In the genomic region with DNA sequence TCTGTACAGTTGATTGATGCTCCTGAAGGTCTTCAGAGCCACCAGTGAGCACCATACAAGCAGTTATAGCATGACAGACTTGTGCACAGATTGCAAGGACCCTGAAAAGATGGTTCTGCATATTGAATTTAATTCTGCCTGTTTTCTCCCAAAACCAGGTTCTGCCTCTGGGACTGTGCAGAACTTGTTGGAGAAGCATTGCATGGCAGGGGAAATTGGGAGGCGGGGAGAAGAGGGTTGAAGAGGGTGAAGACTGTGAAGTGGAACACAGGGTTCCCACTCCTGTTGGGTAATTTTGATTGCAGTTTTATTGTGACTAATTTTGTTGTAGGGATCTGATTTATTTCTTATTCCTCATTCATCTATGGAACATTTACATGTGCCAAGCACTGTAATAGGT, we compare ENCODE assay signal across 19 cellular contexts. TPM values are rescaled to one million over a fixed set of nuclear protein-coding genes. Genes with fewer than 3 reads are reported as not detected.
DNase-seq lines count a peak whose midpoint lies in the region; ATAC-seq and TF ChIP-seq lines count a peak whose summit lies in the region.
"Had no signal": no experiment of that assay in that cellular context is flagged by ENCODE, and none has a peak within 500 bp of the region (broad histone marks: within the 10 kb centered on the region; RNA-seq: fewer than 3 reads in every experiment).

No MANE protein-coding gene starts in this region.

- no peak for DNase-seq in activated naive CD4-positive, alpha-beta T cell treated with anti-CD3 and anti-CD28 coated beads, Interleukin-2, amount 10 ng/mL, durations not matched to agents 7 days and 5 days
- no peak for DNase-seq in activated naive CD4-positive, alpha-beta T cell treated with anti-CD3 and anti-CD28 coated beads, Interleukin-2, amount 50 U/mL, for 16 hours
- DNase-seq in activated CD4-positive, alpha-beta memory T cell treated with anti-CD3 and anti-CD28 coated beads for 36 hours: no peak
- no peak for DNase-seq in central memory CD8-positive, alpha-beta T cell (ENCODE audit: low spot score in 2 of 2)
- no peak for DNase-seq in stimulated activated naive CD8-positive, alpha-beta T cell treated with anti-CD3 and anti-CD28 coated beads, Interleukin-15, amount 100 ng/mL, for 72 hours
- no peak for DNase-seq in amygdala (lab: John Stamatoyannopoulos, UW)
- DNase-seq in HEK293T (ENCODE audit: extremely low spot score): no peak
- no peak for DNase-seq in Caco-2
- DNase-seq: DMS 273 treated with DMSO at 0.1 percent for 48 hours, GOT3, NCI-H1417 treated with DMSO at 0.1 percent for 48 hours, NCI-H2029 treated with DMSO at 0.1 percent for 48 hours, NCI-H510A, Peyer's patch had no signal

- BruUV-seq in Caco-2 (replicated peaks; lab: Mats Ljungman, UMichigan): no TSS peak

- H3K27me3 ChIP-seq in Caco-2 (replicated peaks; ENCODE audit: control insufficient read depth, insufficient read depth, low read length): no peaks in the 10 kb centered on the region
- H3K27me3 ChIP-seq: Peyer's patch had no signal

- H3K4me3 ChIP-seq in Caco-2 (ENCODE audit: low read depth, low read length): no peak overlapping the region
- H3K4me3 ChIP-seq: Peyer's patch had no signal

- CTCF ChIA-PET in activated naive CD4-positive, alpha-beta T cell treated with anti-CD3 and anti-CD28 coated beads, Interleukin-2, amount 10 ng/mL, durations not matched to agents 7 days and 5 days (lab: Charles Lee): interaction anchor here (1.5 kb wide), 1 partner anchor 10 kb away, joined by 6 read pairs; no protein-coding TSS in a partner anchor
- CTCF ChIA-PET in activated CD4-positive, alpha-beta memory T cell treated with anti-CD3 and anti-CD28 coated beads for 36 hours (lab: Charles Lee): interaction anchor here (0.5 to 1.4 kb wide), 3 partner anchors 10 to 286 kb away, joined by 4 to 6 read pairs (median 4); no protein-coding TSS in a partner anchor
- CTCF ChIA-PET in HEK293T (lab: Yijun Ruan, JAX): interaction anchor here (0.6 kb wide), 1 partner anchor 74 kb away, joined by 3 read pairs; no protein-coding TSS in a partner anchor
- CTCF ChIA-PET in Caco-2 (lab: Charles Lee): no interaction called here

- no peak for TF ChIP-seq CTCF in Caco-2 (IDR thresholded peaks at IDR 0.05; ENCODE audit: insufficient read depth in 1 of 2, low read depth in 1 of 2, low read length in 1 of 2, severe bottlenecking in 1 of 2, unreplicated experiment in 1 of 2)

- H3K9me3 ChIP-seq in Caco-2: no peaks in the 10 kb centered on the region

- POLR2A ChIA-PET in activated CD4-positive, alpha-beta memory T cell treated with anti-CD3 and anti-CD28 coated beads for 36 hours (lab: Charles Lee): interaction anchor here (1.4 kb wide), 1 partner anchor 10 kb away, joined by 5 read pairs; no protein-coding TSS in a partner anchor
- POLR2A ChIA-PET in HEK293T (lab: Yijun Ruan, JAX) (no interaction called here), Caco-2 (lab: Charles Lee) (no interaction called here)

- no peak overlapping the region for H3K4me3 Mint-ChIP-seq in activated naive CD4-positive, alpha-beta T cell treated with anti-CD3 and anti-CD28 coated beads, Interleukin-2, amount 10 ng/mL, durations not matched to agents 7 days and 5 days
- no peak overlapping the region for H3K4me3 Mint-ChIP-seq in activated CD4-positive, alpha-beta memory T cell treated with anti-CD3 and anti-CD28 coated beads for 36 hours
- H3K4me3 Mint-ChIP-seq in central memory CD8-positive, alpha-beta T cell: peak overlapping the region; percentile 61
- peak overlapping the region in 1 of 2 donors; percentile 74 for H3K4me3 Mint-ChIP-seq in stimulated activated naive CD8-positive, alpha-beta T cell treated with anti-CD3 and anti-CD28 coated beads, Interleukin-15, amount 100 ng/mL, for 72 hours
- H3K4me3 Mint-ChIP-seq in Caco-2 (ENCODE audit: unreplicated experiment): no peak overlapping the region

- H3K27ac Mint-ChIP-seq in activated naive CD4-positive, alpha-beta T cell treated with anti-CD3 and anti-CD28 coated beads, Interleukin-2, amount 10 ng/mL, durations not matched to agents 7 days and 5 days: peak overlapping the region; percentile 95
- H3K27ac Mint-ChIP-seq in activated CD4-positive, alpha-beta memory T cell treated with anti-CD3 and anti-CD28 coated beads for 36 hours: peak overlapping the region; percentile 92
- H3K27ac Mint-ChIP-seq in central memory CD8-positive, alpha-beta T cell (ENCODE audit: low read depth): peak overlapping the region; percentile 92
- H3K27ac Mint-ChIP-seq in stimulated activated naive CD8-positive, alpha-beta T cell treated with anti-CD3 and anti-CD28 coated beads, Interleukin-15, amount 100 ng/mL, for 72 hours: peak overlapping the region; percentile 75 to 83
- no peak overlapping the region for H3K27ac Mint-ChIP-seq in Caco-2 (ENCODE audit: unreplicated experiment)

- H3K27me3 Mint-ChIP-seq in activated naive CD4-positive, alpha-beta T cell treated with anti-CD3 and anti-CD28 coated beads, Interleukin-2, amount 10 ng/mL, durations not matched to agents 7 days and 5 days: no peaks in the 10 kb centered on the region
- no peaks in the 10 kb centered on the region for H3K27me3 Mint-ChIP-seq in activated CD4-positive, alpha-beta memory T cell treated with anti-CD3 and anti-CD28 coated beads for 36 hours
- no peaks in the 10 kb centered on the region for H3K27me3 Mint-ChIP-seq in central memory CD8-positive, alpha-beta T cell
- no peaks in the 10 kb centered on the region for H3K27me3 Mint-ChIP-seq in stimulated activated naive CD8-positive, alpha-beta T cell treated with anti-CD3 and anti-CD28 coated beads, Interleukin-15, amount 100 ng/mL, for 72 hours
- peaks cover 8% of the 10 kb centered on the region for H3K27me3 Mint-ChIP-seq in Caco-2 (ENCODE audit: insufficient read depth, unreplicated experiment)
- H3K27me3 Mint-ChIP-seq: IgD-negative memory B cell had no signal

- intact Hi-C loops in activated CD4-positive, alpha-beta memory T cell treated with anti-CD3 and anti-CD28 coated beads for 36 hours (cut with micrococcal nuclease): no loop called here
- intact Hi-C loops in Caco-2 (cut with micrococcal nuclease; ENCODE audit: unreplicated experiment): no loop called here

- no peaks in the 10 kb centered on the region for H3K4me1 ChIP-seq in Caco-2
- H3K4me1 ChIP-seq: Peyer's patch had no signal

- H3K36me3 ChIP-seq in Caco-2 (ENCODE audit: control insufficient read depth, insufficient read depth, low read length): no peaks in the 10 kb centered on the region
- H3K36me3 ChIP-seq: Peyer's patch had no signal

- peaks cover 30% of the 10 kb centered on the region for H3K36me3 Mint-ChIP-seq in activated naive CD4-positive, alpha-beta T cell treated with anti-CD3 and anti-CD28 coated beads, Interleukin-2, amount 10 ng/mL, durations not matched to agents 7 days and 5 days
- H3K36me3 Mint-ChIP-seq in activated CD4-positive, alpha-beta memory T cell treated with anti-CD3 and anti-CD28 coated beads for 36 hours: peaks cover 28% of the 10 kb centered on the region
- peaks cover 9% of the 10 kb centered on the region for H3K36me3 Mint-ChIP-seq in central memory CD8-positive, alpha-beta T cell (ENCODE audit: insufficient read depth)
- no peaks in the 10 kb centered on the region for H3K36me3 Mint-ChIP-seq in Caco-2 (ENCODE audit: insufficient read depth, unreplicated experiment)

- peaks cover 21% of the 10 kb centered on the region for H3K9me3 Mint-ChIP-seq in activated naive CD4-positive, alpha-beta T cell treated with anti-CD3 and anti-CD28 coated beads, Interleukin-2, amount 10 ng/mL, durations not matched to agents 7 days and 5 days
- peaks cover 19% of the 10 kb centered on the region for H3K9me3 Mint-ChIP-seq in activated CD4-positive, alpha-beta memory T cell treated with anti-CD3 and anti-CD28 coated beads for 36 hours
- peaks cover 5% of the 10 kb centered on the region for H3K9me3 Mint-ChIP-seq in central memory CD8-positive, alpha-beta T cell
- H3K9me3 Mint-ChIP-seq in stimulated activated naive CD8-positive, alpha-beta T cell treated with anti-CD3 and anti-CD28 coated beads, Interleukin-15, amount 100 ng/mL, for 72 hours: peaks cover 15 to 22% of the 10 kb centered on the region in 2 donors
- H3K9me3 Mint-ChIP-seq in Caco-2 (ENCODE audit: unreplicated experiment): peaks cover 23% of the 10 kb centered on the region

- peaks cover 81% of the 10 kb centered on the region for H3K4me1 Mint-ChIP-seq in activated naive CD4-positive, alpha-beta T cell treated with anti-CD3 and anti-CD28 coated beads, Interleukin-2, amount 10 ng/mL, durations not matched to agents 7 days and 5 days
- peaks cover 86% of the 10 kb centered on the region for H3K4me1 Mint-ChIP-seq in activated CD4-positive, alpha-beta memory T cell treated with anti-CD3 and anti-CD28 coated beads for 36 hours (ENCODE audit: low read depth)
- H3K4me1 Mint-ChIP-seq in central memory CD8-positive, alpha-beta T cell: peaks cover 88% of the 10 kb centered on the region
- peaks cover 92% of the 10 kb centered on the region for H3K4me1 Mint-ChIP-seq in stimulated activated naive CD8-positive, alpha-beta T cell treated with anti-CD3 and anti-CD28 coated beads, Interleukin-15, amount 100 ng/mL, for 72 hours
- no peaks in the 10 kb centered on the region for H3K4me1 Mint-ChIP-seq in Caco-2 (ENCODE audit: low read depth, unreplicated experiment)

- no peak for ATAC-seq in central memory CD8-positive, alpha-beta T cell (replicated peaks; ENCODE audit: extremely low read depth, poor library complexity, severe bottlenecking)
- no peak for ATAC-seq in stimulated activated naive CD8-positive, alpha-beta T cell treated with anti-CD3 and anti-CD28 coated beads, Interleukin-15, amount 100 ng/mL, for 72 hours

TF ChIP-seq in HEK293T, 16 proteins besides CTCF, POLR2A, EP300 and RAD21 (continues in another document):
- TF ChIP-seq FOXA1 (IDR thresholded peaks at IDR 0.05) (no peak), TARDBP (IDR thresholded peaks at IDR 0.05) (no peak), L3MBTL2 (conservative IDR thresholded peaks at IDR 0.05) (no peak), LEF1 (IDR thresholded peaks at IDR 0.05; ENCODE audit: borderline replicate concordance) (no peak), ELF4 (IDR thresholded peaks at IDR 0.05) (no peak), CTBP1 (IDR thresholded peaks at IDR 0.05; ENCODE audit: borderline replicate concordance) (no peak), ZNF384 (IDR thresholded peaks at IDR 0.05) (no peak), FOXM1 (IDR thresholded peaks at IDR 0.05; ENCODE audit: borderline replicate concordance) (no peak), BHLHE40 (IDR thresholded peaks at IDR 0.05; ENCODE audit: borderline replicate concordance) (no peak), HDGF (IDR thresholded peaks at IDR 0.05; ENCODE audit: borderline replicate concordance) (no peak)

RNA-seq across cellular contexts. Expression of gene ZNF80, which starts 10.3 kb away (rescaled TPM):
- under 1 TPM; 0.31 to 0.33 TPM for total RNA-seq in activated CD4-positive, alpha-beta memory T cell treated with anti-CD3 and anti-CD28 coated beads for 36 hours
- not detected in 2 replicates for total RNA-seq in Caco-2 (2022)
- total RNA-seq: A673, Daoy, HT1080, Peyer's patch had no signal

RNA-seq across cellular contexts. Expression of gene DRD3, which starts 48.2 kb away (rescaled TPM):
- not detected for total RNA-seq in activated CD4-positive, alpha-beta memory T cell treated with anti-CD3 and anti-CD28 coated beads for 36 hours
- not detected in 2 replicates for total RNA-seq in Caco-2 (2022)
- total RNA-seq: A673, Daoy, HT1080, LHCN-M2, Peyer's patch had no signal
